ENCODE assay signal across 2 cellular contexts in the genomic region with DNA sequence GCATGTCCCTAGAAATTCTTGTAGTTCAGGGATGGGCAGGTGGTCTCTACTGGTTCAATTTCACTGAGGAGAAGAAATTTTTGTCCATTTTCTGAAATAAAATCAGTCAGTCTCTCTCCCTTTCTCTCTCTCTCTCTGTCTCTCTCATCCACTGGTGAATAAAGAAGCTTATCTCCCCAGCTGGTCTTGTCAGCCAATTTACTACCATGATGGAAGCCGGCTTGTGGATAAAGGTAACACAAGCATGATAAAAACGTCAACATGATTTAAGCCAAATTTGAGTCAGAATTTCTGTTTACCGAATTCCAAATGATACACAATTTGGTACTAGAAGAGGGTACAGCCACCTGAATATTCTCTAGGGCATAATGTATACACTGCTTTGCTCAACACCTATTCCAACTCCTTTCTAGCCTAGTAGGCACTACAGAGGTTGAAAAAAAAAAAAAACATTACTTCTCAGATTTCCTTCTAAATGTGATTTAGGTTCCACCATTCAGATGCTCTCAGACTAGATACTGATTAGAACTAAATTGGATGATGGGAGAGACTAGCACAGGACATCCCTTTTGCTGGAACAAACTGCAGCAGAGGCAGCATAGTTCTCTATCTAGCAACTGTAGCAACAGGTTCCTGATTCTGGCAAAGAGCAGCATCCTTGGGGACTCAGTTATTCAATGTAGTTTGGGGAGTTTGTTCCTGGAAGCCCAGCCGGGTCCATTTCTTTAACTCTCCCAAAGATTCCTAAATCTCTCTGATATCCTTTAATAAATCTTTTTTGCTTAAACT.
TF ChIP-seq lines count a peak whose summit lies in the region.

No MANE protein-coding gene starts in this region.

TF ChIP-seq in GM23338, 12 proteins besides CTCF, POLR2A, EP300 and RAD21:
- TF ChIP-seq EZH2 (IDR thresholded peaks at IDR 0.05; ENCODE audit: low read depth, unreplicated experiment) (no peak), POLR2AphosphoS5 (IDR thresholded peaks at IDR 0.05; ENCODE audit: low read depth) (no peak), NANOG (IDR thresholded peaks at IDR 0.05; ENCODE audit: borderline replicate concordance) (no peak)

TF ChIP-seq in H1, 55 proteins besides CTCF, POLR2A, EP300 and RAD21:
- TF ChIP-seq NANOG (IDR thresholded peaks at IDR 0.05; ENCODE audit: insufficient read depth, low read depth, low read length, poor library complexity, severe bottlenecking) = no peak
- TF ChIP-seq TAF7 (optimal IDR thresholded peaks at IDR 0.05; ENCODE audit: borderline replicate concordance, low read depth, low read length) = no peak
- no peak for TF ChIP-seq POLR2AphosphoS5 (IDR thresholded peaks at IDR 0.05; ENCODE audit: low read depth, low read length)
- no peak for TF ChIP-seq TAF1 (IDR thresholded peaks at IDR 0.05; ENCODE audit: low read depth, low read length)
- TF ChIP-seq CHD1 (IDR thresholded peaks at IDR 0.05; ENCODE audit: low read depth, low read length) = no peak
- TF ChIP-seq, protein P1, sequence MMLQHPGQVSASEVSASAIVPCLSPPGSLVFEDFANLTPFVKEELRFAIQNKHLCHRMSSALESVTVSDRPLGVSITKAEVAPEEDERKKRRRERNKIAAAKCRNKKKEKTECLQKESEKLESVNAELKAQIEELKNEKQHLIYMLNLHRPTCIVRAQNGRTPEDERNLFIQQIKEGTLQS (IDR thresholded peaks at IDR 0.05; ENCODE audit: insufficient read depth, low read depth, low read length) = no peak
